14 cellular contexts compared by ENCODE assay signal in the genomic region with DNA sequence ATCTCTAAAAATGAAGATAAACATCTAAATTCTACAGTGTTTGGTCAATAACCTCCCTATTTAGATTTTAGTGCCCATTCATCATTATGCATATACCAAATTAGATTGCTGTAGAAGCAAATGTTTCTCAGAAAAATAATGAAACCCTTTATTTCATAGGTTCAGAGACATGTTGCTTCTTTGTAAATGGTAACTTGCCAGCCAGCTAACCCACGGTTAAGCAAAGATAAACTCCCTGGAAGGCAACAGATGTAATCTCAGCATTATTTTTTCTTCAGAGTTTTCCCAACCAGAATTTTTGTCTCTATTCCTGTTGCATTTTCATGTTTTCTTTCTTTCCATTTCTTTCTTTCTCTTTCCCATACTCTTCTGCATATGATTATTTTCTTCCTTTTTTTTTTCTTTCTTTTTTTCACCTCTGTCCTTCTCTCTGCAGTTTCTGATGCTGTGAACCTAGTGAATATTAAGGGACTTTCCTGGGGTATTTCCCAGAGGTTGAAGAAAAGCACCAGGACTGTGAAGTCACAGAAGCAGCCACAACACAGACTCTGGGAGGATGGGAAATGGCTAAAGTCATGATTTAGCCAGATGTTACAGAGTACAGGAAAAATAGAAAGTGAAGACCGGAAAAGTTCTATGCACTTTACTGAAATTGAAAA. TPM values are rescaled to one million over a fixed set of nuclear protein-coding genes. Genes with fewer than 3 reads are reported as not detected.
DNase-seq lines count a peak whose midpoint lies in the region; ATAC-seq and TF ChIP-seq lines count a peak whose summit lies in the region.
"Had no signal": no experiment of that assay in that cellular context is flagged by ENCODE, and none has a peak within 500 bp of the region (broad histone marks: within the 10 kb centered on the region; RNA-seq: fewer than 3 reads in every experiment).

No MANE protein-coding gene starts in this region.

- H3K27me3 ChIP-seq in A673 (replicated peaks; ENCODE audit: insufficient read depth, low read depth, low read length, poor library complexity), result peaks cover 3% of the 10 kb centered on the region

- H3K36me3 Mint-ChIP-seq in Calu3 (ENCODE audit: insufficient read depth, unreplicated experiment), result no peaks in the 10 kb centered on the region

- no peak overlapping the region for H3K27ac ChIP-seq in A673 (ENCODE audit: low read depth, low read length, poor library complexity, severe bottlenecking)
- H3K27ac ChIP-seq: thoracic aorta had no signal

- intact Hi-C loops in Calu3 (cut with micrococcal nuclease; ENCODE audit: unreplicated experiment) (loop anchor here (2.0 to 5.0 kb wide), 3 partner anchors 129 to 244 kb away; no protein-coding TSS in a partner anchor), A673 (cut with micrococcal nuclease; ENCODE audit: unreplicated experiment) (no loop called here)

- no peaks in the 10 kb centered on the region for H3K9me3 Mint-ChIP-seq in Calu3 (ENCODE audit: low read depth, unreplicated experiment)
- H3K9me3 Mint-ChIP-seq: neural crest cell; T-helper 1 cell treated with Interleukin-12 subunit alpha and Interleukin-12 subunit beta and Interleukin-4 antibody, amounts not matched to agents 30 μg/mL and 1 μg/mL, for 36 hours had no signal

- CTCF ChIA-PET in Calu3 (lab: Charles Lee), result no interaction called here
- CTCF ChIA-PET in A673 (lab: Charles Lee), result no interaction called here

- ATAC-seq in GM19035 (IDR thresholded peaks at IDR 0.05; ENCODE audit: unreplicated experiment) (peak; percentile 72), HG02623 (IDR thresholded peaks at IDR 0.05; ENCODE audit: unreplicated experiment) (peak; percentile 82), HG03469 (IDR thresholded peaks at IDR 0.05; ENCODE audit: unreplicated experiment) (peak; percentile 55)

- no peaks in the 10 kb centered on the region for H3K27me3 Mint-ChIP-seq in Calu3 (ENCODE audit: unreplicated experiment)

- peaks cover 40% of the 10 kb centered on the region for H3K4me1 Mint-ChIP-seq in Calu3 (ENCODE audit: low read depth, unreplicated experiment)
- H3K4me1 Mint-ChIP-seq: neural crest cell had no signal

- H3K4me1 ChIP-seq in A673 (ENCODE audit: insufficient read depth, low read length, poor library complexity, severe bottlenecking), result no peaks in the 10 kb centered on the region

- DNase-seq in Calu3, result no peak
- no peak for DNase-seq in A673 (ENCODE audit: low spot score)
- no peak for DNase-seq in NCI-H2227 treated with DMSO at 0.1 percent for 48 hours (lab: John Stamatoyannopoulos, UW)
- no peak for DNase-seq in activated CD4-positive, alpha-beta T cell treated with anti-CD3 and anti-CD28 coated beads, Interleukin-2, amount 50 U/mL, for 1 hour
- DNase-seq in NCI-H1092 treated with DMSO at 0.1 percent for 48 hours (lab: John Stamatoyannopoulos, UW), result no peak
- DNase-seq: amygdala; stimulated activated CD4-positive, alpha-beta T cell treated with anti-CD3 and anti-CD28 coated beads, Interleukin-2, amount 100 ng/mL, for 24 hours had no signal

- peak overlapping the region; percentile 15 for H3K27ac Mint-ChIP-seq in Calu3 (ENCODE audit: unreplicated experiment)
- H3K27ac Mint-ChIP-seq: T-helper 1 cell treated with Interleukin-12 subunit alpha and Interleukin-12 subunit beta and Interleukin-4 antibody, amounts not matched to agents 30 μg/mL and 1 μg/mL, for 36 hours had no signal

- H3K36me3 ChIP-seq in A673 (ENCODE audit: insufficient read depth, low read length, poor library complexity, severe bottlenecking), result no peaks in the 10 kb centered on the region
- H3K36me3 ChIP-seq: thoracic aorta had no signal

- TF ChIP-seq CTCF in Calu3 (IDR thresholded peaks at IDR 0.05; ENCODE audit: unreplicated experiment) (no peak), A673 (conservative IDR thresholded peaks at IDR 0.05; ENCODE audit: low read depth, low read length) (no peak)

- no peak overlapping the region for H3K4me3 Mint-ChIP-seq in Calu3 (ENCODE audit: low read depth, unreplicated experiment)
- H3K4me3 Mint-ChIP-seq: neural crest cell; T-helper 1 cell treated with Interleukin-12 subunit alpha and Interleukin-12 subunit beta and Interleukin-4 antibody, amounts not matched to agents 30 μg/mL and 1 μg/mL, for 36 hours had no signal

- BruUV-seq in Calu3 (replicated peaks; lab: Mats Ljungman, UMichigan) (no TSS peak), A673 (replicated peaks; lab: Mats Ljungman, UMichigan) (no TSS peak)

- H3K4me3 ChIP-seq in A673 (ENCODE audit: low read depth, low read length, poor library complexity, severe bottlenecking), result no peak overlapping the region
- H3K4me3 ChIP-seq: thoracic aorta had no signal

- H3K9me3 ChIP-seq in A673 (ENCODE audit: low read depth, low read length, poor library complexity, severe bottlenecking), result no peaks in the 10 kb centered on the region
- H3K9me3 ChIP-seq: thoracic aorta had no signal

- POLR2A ChIA-PET in A673 (lab: Charles Lee; ENCODE audit: low non-redundant PET), result no interaction called here

RNA-seq across cellular contexts. Expression of a gene that starts 50.0 kb away (rescaled TPM):
- total RNA-seq in Calu3 (2022) (not detected in 2 replicates), A673 (2021) (not detected in 2 replicates)
- total RNA-seq: epithelial cell of proximal tubule, neural crest cell had no signal
